In genomic region chr15:78933187-78934062, GRCh38 we compare ENCODE assay signal across 19 cellular contexts. TPM values are rescaled to one million over a fixed set of nuclear protein-coding genes. Genes with fewer than 3 reads are reported as not detected.
DNase-seq lines count a peak whose midpoint lies in the region; ATAC-seq and TF ChIP-seq lines count a peak whose summit lies in the region.
"Had no signal": no experiment of that assay in that cellular context is flagged by ENCODE, and none has a peak within 500 bp of the region (broad histone marks: within the 10 kb centered on the region; RNA-seq: fewer than 3 reads in every experiment).

No MANE protein-coding gene starts in this region.

- no peaks in the 10 kb centered on the region for H3K27me3 Mint-ChIP-seq in naive B cell
- peaks cover 7% of the 10 kb centered on the region for H3K27me3 Mint-ChIP-seq in activated CD8-positive, alpha-beta T cell treated with anti-CD3 and anti-CD28 coated beads for 36 hours

- H3K4me1 Mint-ChIP-seq in naive B cell: peaks cover 23 to 46% (median 39%) of the 10 kb centered on the region in 3 donors
- H3K4me1 Mint-ChIP-seq in activated CD8-positive, alpha-beta T cell treated with anti-CD3 and anti-CD28 coated beads for 36 hours (ENCODE audit: low read depth): peaks cover 15% of the 10 kb centered on the region

- H3K4me1 ChIP-seq in thoracic aorta (ENCODE audit: control insufficient read depth in 1 of 2, low read depth in 2 of 2): peaks cover 10 to 40% of the 10 kb centered on the region in 2 donors

- DNase-seq in NCI-H1092 treated with DMSO at 0.1 percent for 48 hours (lab: John Stamatoyannopoulos, UW): peak; percentile 33
- DNase-seq in NCI-H1092 (lab: John Stamatoyannopoulos, UW): no peak
- no peak for DNase-seq in coronary artery (ENCODE audit: low spot score)
- no peak for DNase-seq in naive B cell
- DNase-seq in thoracic aorta (ENCODE audit: low spot score): no peak
- no peak for DNase-seq in GM20000 (ENCODE audit: low spot score)
- DNase-seq in putamen (ENCODE audit: low spot score): no peak
- DNase-seq in activated CD8-positive, alpha-beta T cell treated with anti-CD3 and anti-CD28 coated beads for 36 hours: no peak
- DNase-seq: 8988T, cerebellar nuclear complex, hypothalamus, NCI-H1417, NCI-H2171, NCI-H82, PC-3 had no signal

- no peaks in the 10 kb centered on the region for H3K9me3 ChIP-seq in thoracic aorta
- H3K9me3 ChIP-seq: BLaER1 treated with 17β-estradiol and CSF1 and Interleukin-3, amounts not matched to agents 10 nM and 100 nM; neutrophil had no signal

- TF ChIP-seq CTCF in coronary artery (IDR thresholded peaks at IDR 0.05): no peak
- no peak for TF ChIP-seq CTCF in thoracic aorta (IDR thresholded peaks at IDR 0.05)
- no peak for TF ChIP-seq CTCF in GM20000 (IDR thresholded peaks at IDR 0.05; ENCODE audit: extremely low read depth, missing control alignments)
- no peak for TF ChIP-seq CTCF in activated CD8-positive, alpha-beta T cell treated with anti-CD3 and anti-CD28 coated beads for 36 hours (IDR thresholded peaks at IDR 0.05)

- ATAC-seq in naive B cell (ENCODE audit: low read depth in 2 of 2) (no peak), thoracic aorta (ENCODE audit: insufficient number of reproducible peaks, low FRiP score, low read depth) (no peak)
- ATAC-seq in activated CD8-positive, alpha-beta T cell treated with anti-CD3 and anti-CD28 coated beads for 36 hours: no peak
- ATAC-seq: PC-3 had no signal

- CTCF ChIA-PET in activated CD8-positive, alpha-beta T cell treated with anti-CD3 and anti-CD28 coated beads for 36 hours (lab: Charles Lee): no interaction called here

- intact Hi-C loops in activated CD8-positive, alpha-beta T cell treated with anti-CD3 and anti-CD28 coated beads for 36 hours (cut with micrococcal nuclease): no loop called here

- no peaks in the 10 kb centered on the region for H3K9me3 Mint-ChIP-seq in naive B cell
- no peaks in the 10 kb centered on the region for H3K9me3 Mint-ChIP-seq in activated CD8-positive, alpha-beta T cell treated with anti-CD3 and anti-CD28 coated beads for 36 hours
- H3K9me3 Mint-ChIP-seq: T-helper 2 cell treated with Interferon-gamma antibody and Interleukin-4, amounts not matched to agents 5 μg/mL and 100 μg/mL, for 36 hours had no signal

- H3K36me3 Mint-ChIP-seq in naive B cell: peaks cover 9 to 41% of the 10 kb centered on the region in 2 donors
- peaks cover 2% of the 10 kb centered on the region for H3K36me3 Mint-ChIP-seq in activated CD8-positive, alpha-beta T cell treated with anti-CD3 and anti-CD28 coated beads for 36 hours (ENCODE audit: low read depth)

- peak overlapping the region in 4 of 6 donors; percentile 16 to 86 (median 48) for H3K27ac Mint-ChIP-seq in naive B cell
- no peak overlapping the region for H3K27ac Mint-ChIP-seq in activated CD8-positive, alpha-beta T cell treated with anti-CD3 and anti-CD28 coated beads for 36 hours

- H3K4me3 Mint-ChIP-seq in naive B cell: no peak overlapping the region
- no peak overlapping the region for H3K4me3 Mint-ChIP-seq in activated CD8-positive, alpha-beta T cell treated with anti-CD3 and anti-CD28 coated beads for 36 hours
- H3K4me3 Mint-ChIP-seq: activated T-helper 1 cell treated with anti-CD3 and anti-CD28 coated beads, Interleukin-12 subunit alpha, Interleukin-12 subunit beta, Interleukin-2, Interleukin-4 antibody, amounts not matched to agents 30 ng/mL and 10 ng/mL and 1 ng/mL, durations not matched to agents 14 hours and 24 hours and 36 hours; T-helper 2 cell treated with Interferon-gamma antibody and Interleukin-4, amounts not matched to agents 5 μg/mL and 100 μg/mL, for 36 hours had no signal

- H3K4me3 ChIP-seq in coronary artery: peak overlapping the region; percentile 54
- peak overlapping the region; percentile 61 for H3K4me3 ChIP-seq in thoracic aorta

- H3K27me3 ChIP-seq in thoracic aorta (replicated peaks; ENCODE audit: insufficient read depth): no peaks in the 10 kb centered on the region
- H3K27me3 ChIP-seq: BLaER1 treated with 17β-estradiol and CSF1 and Interleukin-3, amounts not matched to agents 10 nM and 100 nM; neutrophil had no signal

- peak overlapping the region in 1 of 2 donors; percentile 39 for H3K27ac ChIP-seq in coronary artery
- H3K27ac ChIP-seq in thoracic aorta: peak overlapping the region; percentile 2 to 55
- H3K27ac ChIP-seq: neutrophil had no signal

- POLR2A ChIA-PET in activated CD8-positive, alpha-beta T cell treated with anti-CD3 and anti-CD28 coated beads for 36 hours (lab: Charles Lee): interaction anchor here (0.6 kb wide), 1 partner anchor 177 kb away, joined by 3 read pairs; no protein-coding TSS in a partner anchor

- no peaks in the 10 kb centered on the region for H3K36me3 ChIP-seq in thoracic aorta

RNA-seq across cellular contexts. Expression of gene CTSH, which starts 11.4 kb away (rescaled TPM):
- polyA plus RNA-seq in naive B cell (ENCODE audit: low read depth in 6 of 6): 100 to 1,000 TPM; 260 to 480 (median 378) TPM
- 100 to 1,000 TPM; 136 to 149 TPM for total RNA-seq in thoracic aorta
- total RNA-seq in activated CD8-positive, alpha-beta T cell treated with anti-CD3 and anti-CD28 coated beads for 36 hours: 10 to 100 TPM; 13.2 to 14.1 TPM

Comparison
In these comparisons a context has a peak if more than half of its experiments do, and no peak if none do; other contexts are left out.
1. RNA of gene CTSH, which starts 11.4 kb away (total RNA-seq): 136 to 149 TPM in thoracic aorta; 13.2 to 14.1 TPM in activated CD8-positive, alpha-beta T cell treated with anti-CD3 and anti-CD28 coated beads for 36 hours; every median in the first group is over 4 times any median in the second.